ENCODE assay signal across 14 cellular contexts in genomic region chr2:224268441-224268840, GRCh38.
A peak's percentile ranks its signal among the peaks of the same experiment; 100 is the strongest.
DNase-seq lines count a peak whose midpoint lies in the region; ATAC-seq, FAIRE-seq and TF ChIP-seq lines count a peak whose summit lies in the region.
"Had no signal": no experiment of that assay in that cellular context is flagged by ENCODE, and none has a peak within 500 bp of the region (broad histone marks: within the 10 kb centered on the region; RNA-seq: fewer than 3 reads in every experiment).

No MANE protein-coding gene starts in this region.

- no peak overlapping the region for H2BK15ac ChIP-seq in neuronal stem cell (ENCODE audit: low read length)

- no peak for TF ChIP-seq POLR2A in thyroid gland (IDR thresholded peaks at IDR 0.05)

- H3F3A ChIP-seq in GM23248 (ENCODE audit: insufficient read depth) = peaks cover 15% of the 10 kb centered on the region; the same call in 1 of the 2 replicates

- no peak overlapping the region for H2BK120ac ChIP-seq in neuronal stem cell (ENCODE audit: low read depth, low read length)

- H3K27me3 ChIP-seq in GM23248 (replicated peaks; ENCODE audit: insufficient read depth) (no peaks in the 10 kb centered on the region), neuronal stem cell (ENCODE audit: control insufficient read depth in 3 of 3, insufficient read depth in 3 of 3, low read depth in 1 of 3, low read length in 3 of 3) (no peaks in the 10 kb centered on the region), thyroid gland (no peaks in the 10 kb centered on the region)

- in situ Hi-C loops in GM23248 (cut with MboI) = no loop called here

- peaks cover 16% of the 10 kb centered on the region for H3K4me1 ChIP-seq in GM23248 (ENCODE audit: insufficient read depth)
- no peaks in the 10 kb centered on the region for H3K4me1 ChIP-seq in kidney (ENCODE audit: control insufficient read depth in 1 of 2, insufficient read depth in 1 of 2, low read depth in 1 of 2, low read length in 2 of 2)
- H3K4me1 ChIP-seq in neuronal stem cell (ENCODE audit: control insufficient read depth in 2 of 2, insufficient read depth in 1 of 2, low read depth in 1 of 2, low read length in 2 of 2) = no peaks in the 10 kb centered on the region
- H3K4me1 ChIP-seq in thyroid gland = no peaks in the 10 kb centered on the region
- H3K4me1 ChIP-seq: psoas muscle had no signal

- H3K4me3 ChIP-seq in GM23248 = no peak overlapping the region
- H3K4me3 ChIP-seq in fibroblast of mammary gland (ENCODE audit: control insufficient read depth, low read depth, low read length) = no peak overlapping the region
- H3K4me3 ChIP-seq in kidney (ENCODE audit: low read length in 2 of 2) = no peak overlapping the region
- no peak overlapping the region for H3K4me3 ChIP-seq in neuronal stem cell (ENCODE audit: low read length in 2 of 2)
- no peak overlapping the region for H3K4me3 ChIP-seq in thyroid gland (replicated peaks in 1 of 3)
- H3K4me3 ChIP-seq: psoas muscle had no signal

- H3K4ac ChIP-seq in neuronal stem cell (ENCODE audit: low read length) = no peak overlapping the region

- intact Hi-C loops in kidney (cut with DNase I) = no loop called here
- intact Hi-C loops in thyroid gland (cut with DNase I) = no loop called here

- no peak overlapping the region for H3K18ac ChIP-seq in neuronal stem cell (ENCODE audit: low read length)

- H3K27ac ChIP-seq in GM23248 = no peak overlapping the region
- no peak overlapping the region for H3K27ac ChIP-seq in kidney (ENCODE audit: low read depth in 2 of 2, low read length in 2 of 2)
- H3K27ac ChIP-seq in neuronal stem cell (replicated peaks; ENCODE audit: low read length) = no peak overlapping the region
- no peak overlapping the region for H3K27ac ChIP-seq in thyroid gland
- H3K27ac ChIP-seq: psoas muscle had no signal

- no peak overlapping the region for H4K8ac ChIP-seq in neuronal stem cell (ENCODE audit: low read depth, low read length)

- no peaks in the 10 kb centered on the region for H3K79me1 ChIP-seq in neuronal stem cell (ENCODE audit: low read depth, low read length)

- no peak for FAIRE-seq in kidney (lab: Jason Lieb, UNC)
- FAIRE-seq: GM12892 had no signal

- H3K9ac ChIP-seq in GM23248 (no peak overlapping the region), kidney (ENCODE audit: low read length in 2 of 2) (no peak overlapping the region), neuronal stem cell (ENCODE audit: low read depth, low read length, poor library complexity) (no peak overlapping the region)

- no peak overlapping the region for H2BK5ac ChIP-seq in neuronal stem cell (ENCODE audit: low read length)

- H3K4me2 ChIP-seq in GM23248 (ENCODE audit: unreplicated experiment) (no peak overlapping the region), neuronal stem cell (ENCODE audit: insufficient read depth, low read length, poor library complexity, severe bottlenecking) (no peak overlapping the region)

- DNase-seq in GM23248 = peak; percentile 86
- DNase-seq in OCI-M1 (lab: John Stamatoyannopoulos, UW) = peak; percentile 57
- DNase-seq in fibroblast of mammary gland (ENCODE audit: low read depth) = peak; percentile 94
- peak; percentile 15 for DNase-seq in pulmonary artery endothelial cell (ENCODE audit: low read depth, low spot score)
- DNase-seq in kidney = no peak
- DNase-seq in neuronal stem cell (ENCODE audit: low spot score) = no peak
- no peak for DNase-seq in thyroid gland
- DNase-seq: glutamatergic neuron, KG1, psoas muscle had no signal

- H4K91ac ChIP-seq in neuronal stem cell (ENCODE audit: low read depth, low read length, poor library complexity) = no peak overlapping the region

- no peak for ATAC-seq in GM21825 (IDR thresholded peaks at IDR 0.05; ENCODE audit: unreplicated experiment)
- ATAC-seq: activated T-helper 17 cell treated with anti-CD3 and anti-CD28 coated beads, Interleukin-2, amount 50 U/mL, for 72 hours; psoas muscle; stimulated activated memory B cell treated with anti-CD40 and anti-IgM and Interleukin-4, amounts not matched to agents 10 μg/mL and 1 μg/mL and 100 μg/mL, for 72 hours had no signal

- H3K36me3 ChIP-seq in GM23248 (ENCODE audit: low read depth) (no peaks in the 10 kb centered on the region), kidney (ENCODE audit: control insufficient read depth in 1 of 2, insufficient read depth in 2 of 2, low read length in 2 of 2) (no peaks in the 10 kb centered on the region), neuronal stem cell (replicated peaks in 1 of 2; ENCODE audit: control insufficient read depth in 2 of 2, insufficient read depth in 2 of 2, low read length in 2 of 2) (no peaks in the 10 kb centered on the region), thyroid gland (no peaks in the 10 kb centered on the region)

- H3K23ac ChIP-seq in neuronal stem cell (ENCODE audit: low read depth, low read length, poor library complexity) = no peak overlapping the region

- H2AFZ ChIP-seq in GM23248 = 0 out of 2 replicates have a peak overlapping the region, but pooled peaks have one; percentile 5
- H2AFZ ChIP-seq in neuronal stem cell (ENCODE audit: low read length) = no peak overlapping the region

- H3K9me2 ChIP-seq in GM23248 (ENCODE audit: insufficient read depth) = no peaks in the 10 kb centered on the region

- no peak overlapping the region for H2BK12ac ChIP-seq in neuronal stem cell (ENCODE audit: low read length)

- H4K20me1 ChIP-seq in GM23248 (ENCODE audit: insufficient read depth) = no peaks in the 10 kb centered on the region

- no peaks in the 10 kb centered on the region for H3K79me2 ChIP-seq in GM23248 (ENCODE audit: insufficient read depth)

- H3K9me3 ChIP-seq in GM23248 (ENCODE audit: low read depth) = no peaks in the 10 kb centered on the region
- H3K9me3 ChIP-seq in kidney (ENCODE audit: control insufficient read depth in 1 of 2, low read length in 2 of 2) = no peaks in the 10 kb centered on the region
- H3K9me3 ChIP-seq in neuronal stem cell (replicated peaks in 1 of 2; ENCODE audit: control insufficient read depth in 2 of 2, insufficient read depth in 1 of 2, low read depth in 1 of 2, low read length in 2 of 2) = no peaks in the 10 kb centered on the region
- H3K9me3 ChIP-seq in thyroid gland = no peaks in the 10 kb centered on the region
- H3K9me3 ChIP-seq: psoas muscle had no signal

- TF ChIP-seq CTCF in fibroblast of mammary gland (conservative IDR thresholded peaks at IDR 0.05; ENCODE audit: control insufficient read depth, insufficient read depth, low read depth, low read length) (no peak), kidney (IDR thresholded peaks at IDR 0.05; ENCODE audit: borderline replicate concordance, extremely low read depth, insufficient read depth) (no peak), thyroid gland (IDR thresholded peaks at IDR 0.05) (no peak)

- H2AK5ac ChIP-seq in neuronal stem cell (ENCODE audit: low read depth, low read length) = no peak overlapping the region

- no peak overlapping the region for H3K14ac ChIP-seq in neuronal stem cell (ENCODE audit: low read length)

- 62 to 70% methylated on average over 4 of the region's 4 CpGs for WGBS in GM23248 (ENCODE audit: low coverage in 1 of 2, low lambda C conversion rate in 2 of 2, missing lambda C conversion rate in 2 of 2), 2 experiments
- no CpG with 5 or more reads among the region's 4 CpGs for WGBS in neuronal stem cell (ENCODE audit: extremely low coverage in 2 of 2, insufficient read length in 2 of 2, insufficient replicate concordance in 1 of 2), 2 donors
- 67% methylated on average over 4 of the region's 4 CpGs for WGBS in thyroid gland, 2 donors

Comparison
In these comparisons a context has a peak if more than half of its experiments do, and no peak if none do; other contexts are left out.
1. DNase-seq: peak in GM23248 (single experiment), OCI-M1 (single experiment), fibroblast of mammary gland (single experiment) and pulmonary artery endothelial cell (single experiment); none in kidney (single experiment), neuronal stem cell (single experiment) and thyroid gland (0 of 2).